Comparison of ENCODE assay signal across 24 cellular contexts in the genomic region with DNA sequence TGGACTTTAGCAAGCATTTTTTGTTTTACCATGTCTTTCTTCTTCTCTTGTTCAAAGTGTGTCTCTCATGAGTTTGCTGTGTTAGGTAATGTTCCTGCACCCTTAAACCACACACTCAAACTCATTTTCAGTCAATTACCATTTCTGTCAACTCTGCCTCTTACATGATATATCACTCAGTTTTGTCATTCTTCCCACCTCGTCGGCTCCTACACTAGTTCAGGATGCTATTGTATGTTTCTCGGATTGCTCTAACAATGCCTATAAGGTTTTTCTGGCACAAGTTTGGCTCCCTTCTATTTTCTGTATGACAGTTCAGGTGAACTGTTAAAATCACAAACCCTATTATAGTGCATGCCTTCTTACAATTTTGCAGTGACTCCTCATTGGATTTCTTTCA.
"Had no signal": no experiment of that assay in that cellular context is flagged by ENCODE, and none has a peak within 500 bp of the region (broad histone marks: within the 10 kb centered on the region; RNA-seq: fewer than 3 reads in every experiment).

No MANE protein-coding gene starts in this region.

- H3K27ac ChIP-seq: colonic mucosa, coronary artery, dorsolateral prefrontal cortex, epithelial cell of prostate, esophagus muscularis mucosa, esophagus squamous epithelium, foreskin keratinocyte, gastrocnemius medialis, gastroesophageal sphincter, heart left ventricle, heart right ventricle had no signal

- H3K9me3 ChIP-seq: colonic mucosa, esophagus muscularis mucosa, esophagus squamous epithelium, gastrocnemius medialis, gastroesophageal sphincter, heart left ventricle, heart right ventricle had no signal

- H3K4me3 ChIP-seq: colonic mucosa, coronary artery, dorsolateral prefrontal cortex, esophagus muscularis mucosa, esophagus squamous epithelium, gastrocnemius medialis, gastroesophageal sphincter, heart left ventricle, heart right ventricle had no signal

- DNase-seq: colonic mucosa; cortex of kidney; dermis blood vessel endothelial cell; dorsolateral prefrontal cortex; effector CD4-positive, alpha-beta T cell; effector CD8-positive, alpha-beta T cell; effector memory CD4-positive, alpha-beta T cell; effector memory CD8-positive, alpha-beta T cell; endodermal cell; erythroblast; esophagus squamous epithelium; foreskin fibroblast; foreskin keratinocyte; foreskin melanocyte; gastrocnemius medialis; glutamatergic neuron; heart left ventricle; heart right ventricle had no signal

- H3K36me3 ChIP-seq: colonic mucosa, esophagus muscularis mucosa, esophagus squamous epithelium, gastrocnemius medialis, gastroesophageal sphincter, heart left ventricle, heart right ventricle had no signal

- H3K27me3 ChIP-seq: colonic mucosa, dorsolateral prefrontal cortex, esophagus muscularis mucosa, esophagus squamous epithelium, foreskin keratinocyte, gastrocnemius medialis, gastroesophageal sphincter, heart left ventricle, heart right ventricle had no signal

- FAIRE-seq: colon, endothelial cell of umbilical vein had no signal
